In the genomic region with DNA sequence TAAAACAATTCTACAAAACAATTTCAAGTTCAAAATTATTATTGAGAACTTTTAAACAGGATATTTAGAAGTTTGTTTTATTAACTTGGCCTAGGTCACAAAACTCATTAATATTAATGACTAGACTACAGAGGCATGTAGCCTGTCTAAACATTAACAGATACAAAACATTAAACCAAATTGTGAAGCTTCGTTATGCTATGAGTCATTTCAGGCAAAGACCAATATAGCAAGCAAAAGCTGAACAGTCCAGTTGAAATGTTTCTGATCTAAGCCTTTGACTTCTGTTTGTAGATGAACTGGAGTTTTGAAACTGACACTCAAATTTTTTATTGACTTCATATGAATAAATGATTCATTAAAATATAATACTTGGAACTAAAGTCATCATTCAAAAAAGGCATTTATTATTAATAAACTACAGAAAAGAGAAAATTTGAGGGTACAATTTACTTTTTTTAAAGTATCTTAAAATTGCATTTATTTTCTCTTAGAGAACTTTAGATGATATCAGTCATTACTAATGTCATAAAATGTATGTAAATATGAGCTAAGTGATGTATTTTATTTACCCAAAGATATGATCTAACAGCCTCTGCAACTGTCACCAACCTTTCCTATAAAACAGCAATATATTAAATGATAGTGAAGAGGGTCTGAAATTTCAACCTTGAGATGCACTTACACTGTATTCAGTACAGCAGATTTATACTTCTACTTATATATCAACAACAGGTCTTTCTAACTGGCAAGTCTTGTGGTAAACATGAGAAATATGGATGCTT, we compare ENCODE assay signal across 10 cellular contexts.
DNase-seq lines count a peak whose midpoint lies in the region; ATAC-seq, FAIRE-seq and TF ChIP-seq lines count a peak whose summit lies in the region.
"Had no signal": no experiment of that assay in that cellular context is flagged by ENCODE, and none has a peak within 500 bp of the region (broad histone marks: within the 10 kb centered on the region; RNA-seq: fewer than 3 reads in every experiment).

No MANE protein-coding gene starts in this region.

- no peak for TF ChIP-seq CTCF in prostate gland (IDR thresholded peaks at IDR 0.05)

- H3K36me3 ChIP-seq in prostate gland (no peaks in the 10 kb centered on the region), MG63 (no peaks in the 10 kb centered on the region)

- no peaks in the 10 kb centered on the region for H3K27me3 ChIP-seq in prostate gland (replicated peaks; ENCODE audit: insufficient read depth)
- H3K27me3 ChIP-seq in MG63 = no peaks in the 10 kb centered on the region

- no peak overlapping the region for H3K4me3 Mint-ChIP-seq in immature natural killer cell

- H3K4me1 Mint-ChIP-seq in immature natural killer cell = peaks cover 0 to 1% of the 10 kb centered on the region in 2 donors

- DNase-seq in GM19239 (ENCODE audit: insufficient read length, low spot score) (peak; percentile 1), NCI-H526 (lab: John Stamatoyannopoulos, UW) (peak; percentile 14 to 20), immature natural killer cell (no peak), prostate gland (ENCODE audit: low spot score) (no peak), MG63 (no peak), GM12891 (ENCODE audit: insufficient read length, low spot score) (no peak)
- DNase-seq: NCI-H2029 treated with DMSO at 0.1 percent for 48 hours had no signal

- H3K9me3 ChIP-seq in prostate gland (no peaks in the 10 kb centered on the region), MG63 (peaks cover 18% of the 10 kb centered on the region)

- H3K4me3 ChIP-seq in prostate gland (no peak overlapping the region), MG63 (no peak overlapping the region)

- TF ChIP-seq POLR2A in prostate gland (IDR thresholded peaks at IDR 0.05) (no peak), GM12891 (IDR thresholded peaks at IDR 0.05; ENCODE audit: low read depth, low read length) (no peak)

- 43% methylated on average over 1 of the region's 1 CpG for WGBS in prostate gland

- peaks cover 18 to 28% (median 21%) of the 10 kb centered on the region in 3 donors for H3K36me3 Mint-ChIP-seq in immature natural killer cell

- H3K27ac Mint-ChIP-seq in immature natural killer cell = no peak overlapping the region
- H3K27ac Mint-ChIP-seq: progenitor cell of endocrine pancreas had no signal

- intact Hi-C loops in prostate gland (cut with DNase I) = no loop called here

- H3K27ac ChIP-seq in prostate gland = no peak overlapping the region
- H3K27ac ChIP-seq: VCaP had no signal

- FAIRE-seq in GM19239 (lab: Jason Lieb, UNC) = peak; percentile 97
- no peak for FAIRE-seq in GM12891 (lab: Jason Lieb, UNC)

- no peaks in the 10 kb centered on the region for H3K4me1 ChIP-seq in prostate gland (replicated peaks)

- ATAC-seq in HG02852 (IDR thresholded peaks at IDR 0.05; ENCODE audit: unreplicated experiment) = peak; percentile 96

- H3K27me3 Mint-ChIP-seq in immature natural killer cell (ENCODE audit: low read depth in 3 of 3) = peaks cover 0 to 2% (median 0%) of the 10 kb centered on the region in 3 donors
- H3K27me3 Mint-ChIP-seq: progenitor cell of endocrine pancreas had no signal

- peaks cover 6 to 17% (median 12%) of the 10 kb centered on the region in 6 donors for H3K9me3 Mint-ChIP-seq in immature natural killer cell

TF ChIP-seq in GM12891, 5 proteins besides CTCF, POLR2A, EP300 and RAD21:
- TF ChIP-seq POU2F2 (IDR thresholded peaks at IDR 0.05; ENCODE audit: low read depth, low read length) (no peak), PAX5 (IDR thresholded peaks at IDR 0.05; ENCODE audit: insufficient read depth, low read length, severe bottlenecking) (no peak), SPI1 (IDR thresholded peaks at IDR 0.05; ENCODE audit: low read depth, low read length) (no peak), POLR2AphosphoS5 (IDR thresholded peaks at IDR 0.05; ENCODE audit: low read depth, low read length) (no peak)
TF ChIP-seq in GM12891: peak in this region for 0.

Comparison
In these comparisons a context has a peak if more than half of its experiments do, and no peak if none do; other contexts are left out.
1. DNase-seq: peak in GM19239 (single experiment) and NCI-H526 (2 of 2); none in immature natural killer cell (0 of 3), prostate gland (single experiment), MG63 (single experiment) and GM12891 (single experiment).